Comparison of ENCODE assay signal across 9 cellular contexts in genomic region chr19:47226426-47227346, GRCh38. TPM values are rescaled to one million over a fixed set of nuclear protein-coding genes. Genes with fewer than 3 reads are reported as not detected.
A peak's percentile ranks its signal among the peaks of the same experiment; 100 is the strongest.
DNase-seq lines count a peak whose midpoint lies in the region; ATAC-seq, FAIRE-seq and TF ChIP-seq lines count a peak whose summit lies in the region.
"Had no signal": no experiment of that assay in that cellular context is flagged by ENCODE, and none has a peak within 500 bp of the region (broad histone marks: within the 10 kb centered on the region; RNA-seq: fewer than 3 reads in every experiment).

No MANE protein-coding gene starts in this region.

- BruUV-seq in mammary epithelial cell (replicated peaks; lab: Mats Ljungman, UMichigan) = TSS peak; percentile 82

- in situ Hi-C loops in Caki2 (cut with HindIII; ENCODE audit: low pct_unique_long_range_greater_than_20kb, low sequenced_read_pairs) (no loop called here), mammary epithelial cell (cut with MboI; ENCODE audit: low sequenced_read_pairs in 2 of 2) (no loop called here)

- peaks cover 31% of the 10 kb centered on the region for H3K79me2 ChIP-seq in mammary epithelial cell (ENCODE audit: insufficient read depth, low read length)

- CTCF ChIA-PET in mammary epithelial cell (lab: Charles Lee; ENCODE audit: low non-redundant PET) = no interaction called here

- peak overlapping the region; percentile 17 for H2AFZ ChIP-seq in mammary epithelial cell (ENCODE audit: low read depth, low read length)

- no peak for TF ChIP-seq CTCF in mammary epithelial cell (conservative IDR thresholded peaks at IDR 0.05 in 1 of 2, IDR thresholded peaks at IDR 0.05 in 1 of 2; ENCODE audit: extremely low read depth in 1 of 2, insufficient read depth in 1 of 2, low read depth in 1 of 2, low read length in 2 of 2)

- peak; percentile 22 for ATAC-seq in GM19372 (IDR thresholded peaks at IDR 0.05; ENCODE audit: low read depth, unreplicated experiment)

- H3K4me2 ChIP-seq in mammary epithelial cell (ENCODE audit: insufficient read depth, low read depth, low read length) = peak overlapping the region; percentile 87

- H3K4me1 ChIP-seq in mammary epithelial cell (ENCODE audit: insufficient read depth, low read length) (peaks cover 48% of the 10 kb centered on the region), small intestine (ENCODE audit: control insufficient read depth in 2 of 2, insufficient read depth in 1 of 2, low read depth in 1 of 2, low read length in 1 of 2) (peaks cover 7% of the 10 kb centered on the region in 2 donors)

- dilution Hi-C loops in mammary epithelial cell (cut with HindIII; ENCODE audit: low sequenced_read_pairs) = no loop called here

- no peak for FAIRE-seq in small intestine (lab: Jason Lieb, UNC)
- FAIRE-seq: colon had no signal

- H3K9ac ChIP-seq in SK-N-MC (ENCODE audit: insufficient read length) (peak overlapping the region; percentile 81), mammary epithelial cell (ENCODE audit: insufficient read depth, low read length) (peak overlapping the region; percentile 52)

- 19% methylated on average over 12 of the region's 56 CpGs for WGBS in mammary epithelial cell (ENCODE audit: low coverage, missing lambda C conversion rate)
- WGBS in small intestine, 3 donors = 5 to 6% (median 5%) methylated on average over 34 to 56 of the region's 56 CpGs

- H3K4me3 ChIP-seq in SK-N-MC = peak overlapping the region; percentile 81
- H3K4me3 ChIP-seq in mammary epithelial cell (replicated peaks in 1 of 3; ENCODE audit: insufficient read depth in 1 of 3, low read depth in 2 of 3, low read length in 3 of 3) = peak overlapping the region; percentile 10 to 98 (median 39)
- H3K4me3 ChIP-seq in small intestine (ENCODE audit: low read depth in 1 of 2, low read length in 2 of 2) = peak overlapping the region; percentile 50 to 68

- DNase-seq in Caki2 (ENCODE audit: low read depth) (peak; percentile 87), HT1080 (ENCODE audit: low read depth) (peak; percentile 84), SK-N-MC (ENCODE audit: low read depth, low spot score) (no peak), mammary epithelial cell (peak; percentile 50), iris pigment epithelial cell (ENCODE audit: low read depth) (peak; percentile 54), small intestine (peak; percentile 81), 8988T (no peak)

- no peaks in the 10 kb centered on the region for H3K9me3 ChIP-seq in SK-N-MC (ENCODE audit: low read depth, low read length)
- H3K9me3 ChIP-seq in mammary epithelial cell (replicated peaks; ENCODE audit: insufficient read depth, low read length) = no peaks in the 10 kb centered on the region
- no peaks in the 10 kb centered on the region for H3K9me3 ChIP-seq in small intestine (ENCODE audit: control insufficient read depth, low read depth)

- no peaks in the 10 kb centered on the region for H3K27me3 ChIP-seq in mammary epithelial cell (ENCODE audit: insufficient read depth, low read length)
- H3K27me3 ChIP-seq in small intestine (ENCODE audit: control insufficient read depth in 2 of 2, insufficient read depth in 2 of 2, low read length in 2 of 2) = no peaks in the 10 kb centered on the region

- no peaks in the 10 kb centered on the region for H4K20me1 ChIP-seq in mammary epithelial cell (ENCODE audit: insufficient read depth, low read length)

- intact Hi-C loops in mammary epithelial cell (cut with micrococcal nuclease) = loop anchor here (1.0 kb wide), 2 partner anchors 18 to 77 kb away; no protein-coding TSS in a partner anchor

- H3K36me3 ChIP-seq in SK-N-MC (ENCODE audit: insufficient read depth, low read length) = no peaks in the 10 kb centered on the region
- H3K36me3 ChIP-seq in mammary epithelial cell (ENCODE audit: insufficient read depth, low read length) = no peaks in the 10 kb centered on the region
- no peaks in the 10 kb centered on the region for H3K36me3 ChIP-seq in small intestine (ENCODE audit: control insufficient read depth in 2 of 2, insufficient read depth in 2 of 2, low read length in 2 of 2)

- H3K27ac ChIP-seq in SK-N-MC = peak overlapping the region; percentile 91
- peak overlapping the region; percentile 60 for H3K27ac ChIP-seq in mammary epithelial cell (ENCODE audit: insufficient read depth, low read depth, low read length)
- peak overlapping the region; percentile 93 to 94 for H3K27ac ChIP-seq in small intestine (ENCODE audit: low read depth in 1 of 2, low read length in 1 of 2)

RNA-seq across cellular contexts. Expression of gene BBC3, which starts 4.3 kb away (rescaled TPM):
- 40.8 and 41.7 TPM in 2 replicates for total RNA-seq in Caki2 (2014; rRNA removed; shearing (Covaris generic); ENCODE audit: low replicate concordance)
- 36.6 and 43.9 TPM in 2 replicates for total RNA-seq in HT1080 (2014; rRNA removed; shearing (Covaris generic))
- 51.6 and 64.6 TPM in 2 replicates for polyA plus RNA-seq in HT1080 (2015; cell fraction: cytosol; rRNA removed)
- 50.3 and 54.3 TPM in 2 replicates for polyA plus RNA-seq in HT1080 (2015; cell fraction: nucleus; rRNA removed)
- 1 to 10 TPM; 7.0 to 8.1 TPM for total RNA-seq in mammary epithelial cell
- polyA plus RNA-seq in mammary epithelial cell (1.4 TPM), small intestine (1 to 10 TPM; 3.1 to 9.3 (median 5.4) TPM)
- polyA minus RNA-seq in mammary epithelial cell = 1.2 TPM

RNA-seq across cellular contexts. Expression of gene CCDC9, which starts 29.6 kb away (rescaled TPM):
- 26.4 and 28.8 TPM in 2 replicates for total RNA-seq in Caki2 (2014; rRNA removed; shearing (Covaris generic); ENCODE audit: low replicate concordance)
- total RNA-seq in HT1080 (2014; rRNA removed; shearing (Covaris generic)) = 3.6 and 3.8 TPM in 2 replicates
- 8.7 and 11.5 TPM in 2 replicates for polyA plus RNA-seq in HT1080 (2015; cell fraction: cytosol; rRNA removed)
- polyA plus RNA-seq in HT1080 (2015; cell fraction: nucleus; rRNA removed) = 18.3 and 22.7 TPM in 2 replicates
- total RNA-seq in mammary epithelial cell = 10 to 100 TPM in 1 of 2 donors, 1 to 10 TPM in 1; 4.7 to 29.6 TPM
- polyA plus RNA-seq in mammary epithelial cell = 3.2 TPM
- 9.1 TPM for polyA minus RNA-seq in mammary epithelial cell
- polyA plus RNA-seq in small intestine = 10 to 100 TPM; 12.1 to 23.0 (median 22.2) TPM

RNA-seq across cellular contexts. Expression of gene INAFM1, which starts 48.0 kb away (rescaled TPM):
- 2.4 and 5.0 TPM in 2 replicates for total RNA-seq in Caki2 (2014; rRNA removed; shearing (Covaris generic); ENCODE audit: low replicate concordance)
- 1.5 and 4.0 TPM in 2 replicates for total RNA-seq in HT1080 (2014; rRNA removed; shearing (Covaris generic))
- polyA plus RNA-seq in HT1080 (2015; cell fraction: cytosol; rRNA removed) = 2.9 and 3.6 TPM in 2 replicates
- polyA plus RNA-seq in HT1080 (2015; cell fraction: nucleus; rRNA removed) = 4.4 and 6.0 TPM in 2 replicates
- 10 to 100 TPM in 1 of 2 donors, 1 to 10 TPM in 1; 2.0 to 10.9 TPM for total RNA-seq in mammary epithelial cell
- polyA plus RNA-seq in mammary epithelial cell (0.65 TPM), small intestine (1 to 10 TPM; 5.8 to 6.6 (median 5.9) TPM)
- not detected for polyA minus RNA-seq in mammary epithelial cell

Comparison
In these comparisons a context has a peak if more than half of its experiments do, and no peak if none do; other contexts are left out.
1. DNase-seq: peak in Caki2 (single experiment), HT1080 (single experiment), mammary epithelial cell (single experiment), iris pigment epithelial cell (single experiment) and small intestine (single experiment); none in SK-N-MC (single experiment) and 8988T (single experiment).
2. Peak in every context shown above with its lines, with median percentiles within 50 percentile points of each other: H3K27ac ChIP-seq and H3K4me3 ChIP-seq.